In genomic region chr17:65438173-65438572, GRCh38 we compare ENCODE assay signal across 1 cellular context.
TF ChIP-seq lines count a peak whose summit lies in the region.

No MANE protein-coding gene starts in this region.

TF ChIP-seq in IMR-90, 13 proteins besides CTCF, POLR2A, EP300 and RAD21 (continued from another document):
- TF ChIP-seq CHD1 (IDR thresholded peaks at IDR 0.05; ENCODE audit: low read depth, low read length) (no peak), FOS (IDR thresholded peaks at IDR 0.05; ENCODE audit: low read depth, low read length) (no peak), MAZ (IDR thresholded peaks at IDR 0.05; ENCODE audit: borderline replicate concordance, low read depth, low read length) (no peak), CEBPB (IDR thresholded peaks at IDR 0.05; ENCODE audit: low read depth, low read length) (no peak)
